25 cellular contexts compared by ENCODE assay signal in the genomic region with DNA sequence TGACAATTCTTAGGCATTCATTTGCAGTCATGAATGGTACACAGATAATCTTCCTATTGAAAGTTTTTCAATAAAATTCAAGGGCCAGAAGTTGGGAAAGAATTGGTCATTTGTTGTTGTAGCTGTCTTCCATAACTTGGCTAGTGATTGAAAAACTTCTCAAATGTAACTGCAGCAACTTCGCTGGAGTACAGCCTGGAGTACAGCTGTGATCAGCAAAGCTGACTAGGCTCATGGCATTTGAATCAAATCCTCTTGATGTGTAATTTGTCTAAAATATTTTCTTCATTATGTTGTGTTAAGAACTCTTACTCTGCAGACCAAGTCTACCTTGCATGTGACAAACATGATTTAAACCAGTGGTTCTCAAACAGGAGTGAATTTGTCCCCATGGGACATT.
"Had no signal": no experiment of that assay in that cellular context is flagged by ENCODE, and none has a peak within 500 bp of the region (broad histone marks: within the 10 kb centered on the region; RNA-seq: fewer than 3 reads in every experiment).

No MANE protein-coding gene starts in this region.

- H3K27ac ChIP-seq: heart left ventricle, lower lobe of right lung, neutrophil, parathyroid adenoma, psoas muscle, sigmoid colon, stomach, testis, thyroid gland, transverse colon, upper lobe of left lung, vagina had no signal

- DNase-seq: heart left ventricle; hypothalamus; immature natural killer cell; kidney; lower lobe of right lung; mammary epithelial cell; mesenchymal stem cell; naive thymus-derived CD8-positive, alpha-beta T cell; occipital lobe; psoas muscle; sigmoid colon; stimulated activated CD4-positive, alpha-beta T cell treated with anti-CD3 and anti-CD28 coated beads, Interleukin-1b, Interleukin-23, amount 100 ng/mL, for 48 hours; stimulated activated CD4-positive, alpha-beta T cell treated with anti-CD3 and anti-CD28 coated beads, Interleukin-2, amount 100 ng/mL, for 48 hours; stimulated activated CD4-positive, alpha-beta T cell treated with anti-CD3 and anti-CD28 coated beads, Interleukin-4, amount 100 ng/mL, for 4 hours; stimulated activated naive B cell treated with anti-CD40 and anti-IgM and Interleukin-4, amounts not matched to agents 10 μg/mL and 1 μg/mL and 100 μg/mL, for 72 hours; stimulated activated naive CD8-positive, alpha-beta T cell treated with anti-CD3 and anti-CD28 coated beads, Interleukin-15, Interleukin-2, amounts not matched to agents 100 U/mL and 50 U/mL, for 24 hours; stomach; testis; thyroid gland; transverse colon; upper lobe of left lung had no signal

- H2AFZ ChIP-seq: parathyroid adenoma had no signal

- H3K9me3 ChIP-seq: heart left ventricle, lower lobe of right lung, neutrophil, psoas muscle, sigmoid colon, stomach, testis, thyroid gland, transverse colon, upper lobe of left lung, vagina had no signal

- H3K36me3 ChIP-seq: heart left ventricle, lower lobe of right lung, neutrophil, sigmoid colon, stomach, thyroid gland, transverse colon, upper lobe of left lung, vagina had no signal

- H3K27me3 ChIP-seq: heart left ventricle, neutrophil, sigmoid colon, stomach, testis, thyroid gland, transverse colon, upper lobe of left lung, vagina had no signal

- H3K4me3 ChIP-seq: heart left ventricle, lower lobe of right lung, psoas muscle, sigmoid colon, smooth muscle cell, stomach, testis, thyroid gland, transverse colon, upper lobe of left lung, vagina had no signal

- H3K4me1 ChIP-seq: heart left ventricle, lower lobe of right lung, parathyroid adenoma, psoas muscle, sigmoid colon, stomach, testis, thyroid gland, transverse colon, upper lobe of left lung, vagina had no signal

- ATAC-seq: naive thymus-derived CD8-positive, alpha-beta T cell; psoas muscle; stimulated activated naive B cell treated with anti-CD40 and anti-IgM and Interleukin-4, amounts not matched to agents 10 μg/mL and 1 μg/mL and 100 μg/mL, for 72 hours; stimulated activated naive CD8-positive, alpha-beta T cell treated with anti-CD3 and anti-CD28 coated beads, Interleukin-15, Interleukin-2, amounts not matched to agents 100 U/mL and 50 U/mL, for 24 hours had no signal
